ENCODE assay signal across 22 cellular contexts in the genomic region with DNA sequence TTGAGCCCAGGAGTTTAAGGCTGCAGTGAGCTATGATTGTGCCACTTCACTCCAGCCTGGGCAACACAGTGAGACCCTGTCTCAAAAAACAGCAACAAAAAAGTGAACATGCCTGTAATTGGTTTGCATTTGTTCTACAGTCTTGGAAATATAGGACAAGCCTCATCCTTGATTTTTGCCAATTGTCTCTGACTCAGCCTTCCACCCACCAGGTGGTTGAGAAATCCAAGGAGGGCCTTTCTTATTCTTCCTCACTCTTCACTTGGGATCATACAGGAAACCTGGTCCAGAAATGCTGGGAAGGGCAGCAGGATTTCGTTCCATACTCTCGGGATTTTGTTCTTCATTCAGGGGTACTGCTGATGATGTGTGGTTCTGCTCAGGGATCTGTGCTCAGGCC.
"Had no signal": no experiment of that assay in that cellular context is flagged by ENCODE, and none has a peak within 500 bp of the region (broad histone marks: within the 10 kb centered on the region; RNA-seq: fewer than 3 reads in every experiment).

No MANE protein-coding gene starts in this region.

- ATAC-seq: activated naive CD8-positive, alpha-beta T cell treated with anti-CD3 and anti-CD28 coated beads, Interleukin-2, amount 50 U/mL, for 24 hours; left ventricle myocardium superior; natural killer cell treated with Interleukin-12 subunit alpha and Interleukin-12 subunit beta and Interleukin-15 and Interleukin-18, amount 100 ng/mL, for 72 hours had no signal

- H3K27ac ChIP-seq: ascending aorta, cardiac muscle cell, dorsolateral prefrontal cortex, right atrium auricular region, transverse colon, vagina had no signal

- FAIRE-seq: small intestine had no signal

- H3K4me1 ChIP-seq: right atrium auricular region, vagina had no signal

- H3K4me3 ChIP-seq: ascending aorta, cardiac muscle cell, dorsolateral prefrontal cortex, right atrium auricular region, transverse colon, vagina had no signal

- H3K4me1 Mint-ChIP-seq: endodermal cell had no signal

- DNase-seq: activated CD4-positive, alpha-beta T cell treated with anti-CD3 and anti-CD28 coated beads, Interleukin-2, amount 10 ng/mL, durations not matched to agents 7 days and 5 days; activated CD8-positive, alpha-beta memory T cell treated with anti-CD3 and anti-CD28 coated beads for 24 hours; activated naive CD4-positive, alpha-beta T cell; activated naive CD8-positive, alpha-beta T cell treated with anti-CD3 and anti-CD28 coated beads, Interleukin-2, amount 50 U/mL, for 24 hours; endodermal cell; foreskin melanocyte; kidney glomerular epithelial cell; left ventricle myocardium superior; mesendoderm; small intestine; stimulated activated CD4-positive, alpha-beta T cell treated with anti-CD3 and anti-CD28 coated beads, Interleukin-4, amount 100 ng/mL, for 24 hours; stimulated activated naive CD4-positive, alpha-beta T cell treated with Interleukin-2 at 50 U/mL for 16 hours; substantia nigra; transverse colon had no signal

- H3K36me3 ChIP-seq: ascending aorta, cardiac muscle cell, right atrium auricular region, transverse colon, vagina had no signal

- H3K27me3 ChIP-seq: ascending aorta, cardiac muscle cell, right atrium auricular region, transverse colon, vagina had no signal

- H3K27me3 Mint-ChIP-seq: activated CD4-positive, alpha-beta T cell treated with anti-CD3 and anti-CD28 coated beads, Interleukin-2, amount 10 ng/mL, durations not matched to agents 7 days and 5 days; activated naive CD8-positive, alpha-beta T cell treated with anti-CD3 and anti-CD28 coated beads, Interleukin-2, amount 50 U/mL, for 24 hours; natural killer cell treated with Interleukin-12 subunit alpha and Interleukin-12 subunit beta and Interleukin-15 and Interleukin-18, amount 100 ng/mL, for 72 hours had no signal

- H3K9me3 ChIP-seq: ascending aorta, right atrium auricular region, transverse colon, vagina had no signal

- H3K27ac Mint-ChIP-seq: activated CD4-positive, alpha-beta T cell treated with anti-CD3 and anti-CD28 coated beads, Interleukin-2, amount 10 ng/mL, durations not matched to agents 7 days and 5 days; activated naive CD8-positive, alpha-beta T cell treated with anti-CD3 and anti-CD28 coated beads, Interleukin-2, amount 50 U/mL, for 24 hours; activated T-helper 1 cell treated with anti-CD3 and anti-CD28 coated beads, Interleukin-12 subunit alpha, Interleukin-12 subunit beta, Interleukin-2, Interleukin-4 antibody, amounts not matched to agents 30 ng/mL and 10 ng/mL and 1 ng/mL, durations not matched to agents 14 hours and 24 hours and 36 hours; endodermal cell; natural killer cell treated with Interleukin-12 subunit alpha and Interleukin-12 subunit beta and Interleukin-15 and Interleukin-18, amount 100 ng/mL, for 72 hours; T-helper 2 cell treated with Interferon-gamma antibody and Interleukin-4, amounts not matched to agents 5 μg/mL and 100 μg/mL, for 36 hours had no signal

- H3K4me3 Mint-ChIP-seq: activated CD4-positive, alpha-beta T cell treated with anti-CD3 and anti-CD28 coated beads, Interleukin-2, amount 10 ng/mL, durations not matched to agents 7 days and 5 days; activated naive CD8-positive, alpha-beta T cell treated with anti-CD3 and anti-CD28 coated beads, Interleukin-2, amount 50 U/mL, for 24 hours; activated T-helper 1 cell treated with anti-CD3 and anti-CD28 coated beads, Interleukin-12 subunit alpha, Interleukin-12 subunit beta, Interleukin-2, Interleukin-4 antibody, amounts not matched to agents 30 ng/mL and 10 ng/mL and 1 ng/mL, durations not matched to agents 14 hours and 24 hours and 36 hours; endodermal cell; natural killer cell treated with Interleukin-12 subunit alpha and Interleukin-12 subunit beta and Interleukin-15 and Interleukin-18, amount 100 ng/mL, for 72 hours; T-helper 2 cell treated with Interferon-gamma antibody and Interleukin-4, amounts not matched to agents 5 μg/mL and 100 μg/mL, for 36 hours had no signal
